In genomic region chr11:131172011-131172410, GRCh38 we compare ENCODE assay signal across 8 cellular contexts.
"Had no signal": no experiment of that assay in that cellular context is flagged by ENCODE, and none has a peak within 500 bp of the region (broad histone marks: within the 10 kb centered on the region; RNA-seq: fewer than 3 reads in every experiment).

No MANE protein-coding gene starts in this region.

- H3K4me2 ChIP-seq: KMS-11 had no signal

- H3K36me3 Mint-ChIP-seq: IgD-negative memory B cell had no signal

- H3K27ac ChIP-seq: HL-60, KMS-11 had no signal

- DNase-seq: IMR-90, KBM-7, KG1 had no signal

- H3K27ac Mint-ChIP-seq: IgD-negative memory B cell had no signal

- H3K4me3 ChIP-seq: K562 had no signal

- ATAC-seq: HepG2, K562 had no signal

- H3K27me3 Mint-ChIP-seq: IgD-negative memory B cell had no signal

- H3K9ac ChIP-seq: KMS-11 had no signal

- H3K4me3 Mint-ChIP-seq: IgD-negative memory B cell had no signal
